In the genomic region with DNA sequence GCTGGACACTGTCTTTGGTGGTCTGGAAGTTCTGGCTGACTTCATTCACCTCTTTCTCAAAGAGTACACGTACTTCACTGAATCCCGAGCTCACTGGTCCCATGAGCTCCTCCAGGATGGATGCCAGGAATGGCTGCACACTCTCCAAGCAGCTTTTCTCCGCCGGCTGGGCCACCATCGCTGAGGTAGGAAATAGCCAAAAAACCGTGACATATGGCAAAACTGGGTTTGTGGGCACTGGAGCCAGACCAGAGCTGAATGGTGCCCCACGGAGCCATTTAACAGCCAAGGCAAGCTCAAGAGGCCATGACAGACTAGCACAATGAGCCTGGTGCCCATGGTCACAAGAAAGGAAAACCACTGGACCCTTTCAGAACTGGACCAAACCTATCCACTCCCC, we compare ENCODE assay signal across 32 cellular contexts.
"Had no signal": no experiment of that assay in that cellular context is flagged by ENCODE, and none has a peak within 500 bp of the region (broad histone marks: within the 10 kb centered on the region; RNA-seq: fewer than 3 reads in every experiment).

No MANE protein-coding gene starts in this region.

- ATAC-seq: activated CD4-positive, CD25-positive, alpha-beta regulatory T cell treated with anti-CD3 and anti-CD28 coated beads, Interleukin-2, amount 50 U/mL, for 24 hours; activated CD8-positive, alpha-beta T cell treated with anti-CD3 and anti-CD28 coated beads for 36 hours; activated naive CD8-positive, alpha-beta T cell treated with anti-CD3 and anti-CD28 coated beads, Interleukin-2, amount 50 U/mL, for 24 hours; activated T-cell treated with anti-CD3 and anti-CD28 coated beads, Interleukin-2, amount 50 U/mL, for 4 hours; body of pancreas; effector memory CD8-positive, alpha-beta T cell; foreskin keratinocyte; gastrocnemius medialis; heart left ventricle had no signal

- H3K9me3 ChIP-seq: adrenal gland, body of pancreas, esophagus muscularis mucosa, gastrocnemius medialis, heart left ventricle had no signal

- H3K36me3 Mint-ChIP-seq: activated naive CD4-positive, alpha-beta T cell treated with anti-CD3 and anti-CD28 coated beads, Interleukin-2, amount 50 U/mL, for 24 hours had no signal

- H3K27me3 ChIP-seq: adrenal gland, body of pancreas, esophagus muscularis mucosa, foreskin keratinocyte, gastrocnemius medialis, heart left ventricle had no signal

- H3K4me3 Mint-ChIP-seq: activated B cell treated with CpG ODN at 0.5 μM for 24 hours; activated CD8-positive, alpha-beta T cell treated with anti-CD3 and anti-CD28 coated beads for 36 hours; activated naive CD4-positive, alpha-beta T cell treated with anti-CD3 and anti-CD28 coated beads for 36 hours; activated naive CD4-positive, alpha-beta T cell treated with anti-CD3 and anti-CD28 coated beads, Interleukin-2, amount 50 U/mL, for 24 hours; activated naive CD8-positive, alpha-beta T cell treated with anti-CD3 and anti-CD28 coated beads for 36 hours; activated naive CD8-positive, alpha-beta T cell treated with anti-CD3 and anti-CD28 coated beads, Interleukin-2, amount 50 U/mL, for 24 hours; activated T-cell treated with anti-CD3 and anti-CD28 coated beads, Interleukin-2, amount 50 U/mL, for 4 hours; effector memory CD8-positive, alpha-beta T cell; T-helper 1 cell treated with Interleukin-12 subunit alpha and Interleukin-12 subunit beta and Interleukin-4 antibody, amounts not matched to agents 30 μg/mL and 1 μg/mL, for 36 hours; T-helper 2 cell treated with Interferon-gamma antibody and Interleukin-4, amounts not matched to agents 5 μg/mL and 100 μg/mL, for 36 hours had no signal

- H3K27ac ChIP-seq: adrenal gland, body of pancreas, esophagus muscularis mucosa, foreskin keratinocyte, gastrocnemius medialis, heart left ventricle, WERI-Rb-1 had no signal

- H3K4me3 ChIP-seq: adrenal gland, body of pancreas, esophagus muscularis mucosa, gastrocnemius medialis, heart left ventricle had no signal

- H3K36me3 ChIP-seq: adrenal gland, gastrocnemius medialis, WERI-Rb-1 had no signal

- H3K27ac Mint-ChIP-seq: activated B cell treated with CpG ODN at 0.5 μM for 24 hours; activated CD8-positive, alpha-beta T cell treated with anti-CD3 and anti-CD28 coated beads for 36 hours; activated naive CD4-positive, alpha-beta T cell treated with anti-CD3 and anti-CD28 coated beads for 36 hours; activated naive CD4-positive, alpha-beta T cell treated with anti-CD3 and anti-CD28 coated beads, Interleukin-2, amount 50 U/mL, for 24 hours; activated naive CD8-positive, alpha-beta T cell treated with anti-CD3 and anti-CD28 coated beads for 36 hours; activated T-helper 2 cell treated with anti-CD3 and anti-CD28 coated beads, Interferon-gamma antibody, Interleukin-2, Interleukin-4, amounts not matched to agents 10 μg/mL and 5 μg/mL and 100 μg/mL, durations not matched to agents 14 hours and 24 hours and 36 hours; T-helper 1 cell treated with Interleukin-12 subunit alpha and Interleukin-12 subunit beta and Interleukin-4 antibody, amounts not matched to agents 30 μg/mL and 1 μg/mL, for 36 hours; T-helper 2 cell treated with Interferon-gamma antibody and Interleukin-4, amounts not matched to agents 5 μg/mL and 100 μg/mL, for 36 hours had no signal

- H3K4me1 ChIP-seq: adrenal gland, foreskin keratinocyte had no signal

- DNase-seq: activated B cell treated with CpG ODN at 0.5 μM for 24 hours; activated CD4-positive, alpha-beta T cell treated with anti-CD3 and anti-CD28 coated beads for 48 hours; activated CD4-positive, alpha-beta T cell treated with anti-CD3 and anti-CD28 coated beads, Interleukin-2, amount 50 U/mL, for 1 hour; activated CD4-positive, alpha-beta T cell treated with anti-CD3 and anti-CD28 coated beads, Interleukin-2, amount 50 U/mL, for 48 hours; activated CD8-positive, alpha-beta memory T cell treated with anti-CD3 and anti-CD28 coated beads for 24 hours; activated CD8-positive, alpha-beta T cell treated with anti-CD3 and anti-CD28 coated beads for 36 hours; activated effector memory CD4-positive, alpha-beta T cell treated with anti-CD3 and anti-CD28 coated beads, Interleukin-2, amount 50 U/mL, for 16 hours; activated naive CD4-positive, alpha-beta T cell treated with anti-CD3 and anti-CD28 coated beads for 36 hours; activated naive CD8-positive, alpha-beta T cell treated with anti-CD3 and anti-CD28 coated beads for 36 hours; activated naive CD8-positive, alpha-beta T cell treated with anti-CD3 and anti-CD28 coated beads, Interleukin-2, amount 50 U/mL, for 24 hours; activated T-cell treated with anti-CD3 and anti-CD28 coated beads, Interleukin-2, amount 50 U/mL, for 4 hours; adrenal gland; amygdala; aorta; body of pancreas; cortex of kidney; dermis blood vessel endothelial cell; effector CD4-positive, alpha-beta T cell; effector memory CD8-positive, alpha-beta T cell; erythroblast; foreskin keratinocyte; gastrocnemius medialis; glutamatergic neuron; heart left ventricle; T1000; WERI-Rb-1 had no signal

- H3K27me3 Mint-ChIP-seq: activated B cell treated with CpG ODN at 0.5 μM for 24 hours; activated CD8-positive, alpha-beta T cell treated with anti-CD3 and anti-CD28 coated beads for 36 hours; activated naive CD4-positive, alpha-beta T cell treated with anti-CD3 and anti-CD28 coated beads, Interleukin-2, amount 50 U/mL, for 24 hours; activated naive CD8-positive, alpha-beta T cell treated with anti-CD3 and anti-CD28 coated beads for 36 hours; effector memory CD8-positive, alpha-beta T cell had no signal

- H3K9me3 Mint-ChIP-seq: activated naive CD4-positive, alpha-beta T cell treated with anti-CD3 and anti-CD28 coated beads, Interleukin-2, amount 50 U/mL, for 24 hours had no signal
